In genomic region chr5:153926201-153926600, GRCh38 we compare ENCODE assay signal across 15 cellular contexts.
DNase-seq lines count a peak whose midpoint lies in the region; ATAC-seq and TF ChIP-seq lines count a peak whose summit lies in the region.
"Had no signal": no experiment of that assay in that cellular context is flagged by ENCODE, and none has a peak within 500 bp of the region (broad histone marks: within the 10 kb centered on the region; RNA-seq: fewer than 3 reads in every experiment).

No MANE protein-coding gene starts in this region.

- H3K79me2 ChIP-seq in mammary epithelial cell (ENCODE audit: insufficient read depth, low read length): no peaks in the 10 kb centered on the region

- dilution Hi-C loops in mammary epithelial cell (cut with HindIII; ENCODE audit: low sequenced_read_pairs): no loop called here

- no peaks in the 10 kb centered on the region for H4K20me1 ChIP-seq in mammary epithelial cell (ENCODE audit: insufficient read depth, low read length)

- peaks cover 4% of the 10 kb centered on the region for H3K27me3 ChIP-seq in mammary epithelial cell (ENCODE audit: insufficient read depth, low read length)

- H3K4me2 ChIP-seq in mammary epithelial cell (ENCODE audit: insufficient read depth, low read depth, low read length): no peak overlapping the region
- H3K4me2 ChIP-seq: GM23338 had no signal

- H3K27me3 Mint-ChIP-seq in MCF 10A (ENCODE audit: insufficient read depth, unreplicated experiment): no peaks in the 10 kb centered on the region

- no peak overlapping the region for H3K4me3 ChIP-seq in mammary epithelial cell (replicated peaks in 1 of 3; ENCODE audit: insufficient read depth in 1 of 3, low read depth in 2 of 3, low read length in 3 of 3)
- H3K4me3 ChIP-seq: GM23338 had no signal

- intact Hi-C loops in mammary epithelial cell (cut with micrococcal nuclease) (no loop called here), MCF 10A (cut with micrococcal nuclease) (no loop called here)

- CTCF ChIA-PET in mammary epithelial cell (lab: Charles Lee; ENCODE audit: low non-redundant PET): no interaction called here
- CTCF ChIA-PET in MCF 10A (lab: Yijun Ruan, JAX): no interaction called here

- in situ Hi-C loops in mammary epithelial cell (cut with MboI; ENCODE audit: low sequenced_read_pairs in 2 of 2): no loop called here

- no peak overlapping the region for H3K27ac ChIP-seq in mammary epithelial cell (ENCODE audit: insufficient read depth, low read depth, low read length)

- peak; percentile 31 for DNase-seq in mammary epithelial cell
- DNase-seq in MCF 10A (ENCODE audit: unreplicated experiment): no peak
- DNase-seq in HS-5 (ENCODE audit: low read depth): peak; percentile 30
- peak; percentile 14 for DNase-seq in astrocyte of the hippocampus (ENCODE audit: low read depth, low spot score)
- DNase-seq in NCI-H2029 treated with DMSO at 0.1 percent for 48 hours (lab: John Stamatoyannopoulos, UW): no peak
- DNase-seq in SW 1271 (lab: John Stamatoyannopoulos, UW): no peak
- DNase-seq: 8988T; C1 segment of cervical spinal cord; CD4-positive, alpha-beta T cell; DMS153; DMS79 treated with DMSO at 0.1 percent for 48 hours; H7 had no signal

- no peak overlapping the region for H3K27ac Mint-ChIP-seq in MCF 10A (ENCODE audit: low read depth, unreplicated experiment)
- H3K27ac Mint-ChIP-seq: B cell; CD4-positive, alpha-beta T cell; GM23338 had no signal

- no peak for TF ChIP-seq CTCF in mammary epithelial cell (conservative IDR thresholded peaks at IDR 0.05 in 1 of 2, IDR thresholded peaks at IDR 0.05 in 1 of 2; ENCODE audit: extremely low read depth in 1 of 2, insufficient read depth in 1 of 2, low read depth in 1 of 2, low read length in 2 of 2)
- TF ChIP-seq CTCF in MCF 10A (IDR thresholded peaks at IDR 0.05; ENCODE audit: unreplicated experiment): no peak

- no peaks in the 10 kb centered on the region for H3K4me1 ChIP-seq in mammary epithelial cell (ENCODE audit: insufficient read depth, low read length)

- no peaks in the 10 kb centered on the region for H3K4me1 Mint-ChIP-seq in MCF 10A (ENCODE audit: insufficient read depth, unreplicated experiment)
- H3K4me1 Mint-ChIP-seq: B cell, GM23338 had no signal

- ATAC-seq in GM19467 (IDR thresholded peaks at IDR 0.05; ENCODE audit: unreplicated experiment): no peak
- ATAC-seq: GM23338 had no signal

- H3K9me3 ChIP-seq in mammary epithelial cell (replicated peaks; ENCODE audit: insufficient read depth, low read length): no peaks in the 10 kb centered on the region

- H3K4me3 Mint-ChIP-seq in MCF 10A (ENCODE audit: unreplicated experiment): no peak overlapping the region
- H3K4me3 Mint-ChIP-seq: B cell; CD4-positive, alpha-beta T cell; GM23338 had no signal

- no peaks in the 10 kb centered on the region for H3K9me3 Mint-ChIP-seq in MCF 10A (ENCODE audit: unreplicated experiment)
- H3K9me3 Mint-ChIP-seq: GM23338 had no signal

- BruUV-seq in mammary epithelial cell (replicated peaks; lab: Mats Ljungman, UMichigan) (no TSS peak), MCF 10A (replicated peaks; lab: Mats Ljungman, UMichigan) (no TSS peak)

- H2AFZ ChIP-seq in mammary epithelial cell (ENCODE audit: low read depth, low read length): no peak overlapping the region
- H2AFZ ChIP-seq: GM23338 had no signal

- POLR2A ChIA-PET in MCF 10A (lab: Yijun Ruan, JAX): no interaction called here

- no peak overlapping the region for H3K9ac ChIP-seq in mammary epithelial cell (ENCODE audit: insufficient read depth, low read length)

- H3K36me3 ChIP-seq in mammary epithelial cell (ENCODE audit: insufficient read depth, low read length): no peaks in the 10 kb centered on the region

- H3K36me3 Mint-ChIP-seq in MCF 10A (ENCODE audit: insufficient read depth, unreplicated experiment): no peaks in the 10 kb centered on the region

Comparison
In these comparisons a context has a peak if more than half of its experiments do, and no peak if none do; other contexts are left out.
1. DNase-seq: peak in mammary epithelial cell (single experiment), HS-5 (single experiment) and astrocyte of the hippocampus (single experiment); none in MCF 10A (single experiment), NCI-H2029 treated with DMSO at 0.1 percent for 48 hours (single experiment) and SW 1271 (0 of 2).